18 cellular contexts compared by ENCODE assay signal in the genomic region with DNA sequence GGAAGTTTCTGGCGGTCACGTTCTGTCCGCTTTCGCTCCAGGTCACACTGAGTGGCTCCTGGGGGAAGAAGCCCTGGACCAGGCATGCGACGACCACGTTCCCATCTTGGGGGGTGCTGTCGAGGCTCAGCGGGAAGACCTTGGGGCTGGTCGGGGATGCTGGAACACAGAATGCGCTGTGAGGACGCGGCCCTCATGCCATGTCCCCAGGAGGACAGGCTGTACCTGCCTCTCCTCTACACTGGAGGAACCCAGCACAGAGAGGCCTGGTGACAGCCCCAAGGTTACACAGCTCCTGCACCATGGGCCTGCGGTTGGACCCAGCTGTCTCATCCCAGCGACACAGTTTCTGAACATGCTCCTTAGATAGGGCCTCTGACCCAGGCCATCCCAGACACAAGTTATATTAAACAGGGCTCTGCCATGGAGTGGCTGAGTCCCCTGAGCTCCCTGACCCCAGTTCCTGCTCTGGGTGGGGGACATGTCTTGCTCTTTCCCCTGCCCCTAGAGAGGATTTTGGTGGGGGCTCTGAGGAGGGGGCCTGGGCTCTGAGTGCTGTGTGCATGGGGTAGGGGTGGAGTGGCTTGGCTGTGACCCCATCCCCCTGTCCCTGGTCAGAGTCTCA.
"Had no signal": no experiment of that assay in that cellular context is flagged by ENCODE, and none has a peak within 500 bp of the region (broad histone marks: within the 10 kb centered on the region; RNA-seq: fewer than 3 reads in every experiment).

No MANE protein-coding gene starts in this region.

- H3K27ac Mint-ChIP-seq: activated CD4-positive, alpha-beta memory T cell treated with anti-CD3 and anti-CD28 coated beads for 36 hours; activated CD8-positive, alpha-beta memory T cell treated with anti-CD3 and anti-CD28 coated beads, Interleukin-2, amount 10 ng/mL, durations not matched to agents 7 days and 5 days; neural progenitor cell; T-cell had no signal

- H3K4me3 Mint-ChIP-seq: activated CD4-positive, alpha-beta memory T cell treated with anti-CD3 and anti-CD28 coated beads for 36 hours; activated CD8-positive, alpha-beta memory T cell treated with anti-CD3 and anti-CD28 coated beads, Interleukin-2, amount 10 ng/mL, durations not matched to agents 7 days and 5 days; central memory CD8-positive, alpha-beta T cell; neural progenitor cell; T-cell had no signal

- FAIRE-seq: urothelium cell line had no signal

- H3K27me3 Mint-ChIP-seq: activated CD4-positive, alpha-beta memory T cell treated with anti-CD3 and anti-CD28 coated beads for 36 hours; activated CD8-positive, alpha-beta memory T cell treated with anti-CD3 and anti-CD28 coated beads, Interleukin-2, amount 10 ng/mL, durations not matched to agents 7 days and 5 days; central memory CD8-positive, alpha-beta T cell; T-cell had no signal

- H3K9me3 Mint-ChIP-seq: activated CD4-positive, alpha-beta memory T cell treated with anti-CD3 and anti-CD28 coated beads for 36 hours; activated naive CD4-positive, alpha-beta T cell treated with anti-CD3 and anti-CD28 coated beads, Interleukin-2, amount 50 U/mL, for 72 hours; central memory CD8-positive, alpha-beta T cell; T-cell had no signal

- DNase-seq: activated CD4-positive, alpha-beta memory T cell treated with anti-CD3 and anti-CD28 coated beads for 36 hours; activated CD8-positive, alpha-beta memory T cell treated with anti-CD3 and anti-CD28 coated beads, Interleukin-2, amount 10 ng/mL, durations not matched to agents 7 days and 5 days; activated effector memory CD4-positive, alpha-beta T cell treated with Interleukin-2 at 50 U/mL for 16 hours; activated T-cell treated with anti-CD3 and anti-CD28 coated beads, Interleukin-2, amount 50 U/mL, for 1 hour; amniotic stem cell; body of pancreas; dermis blood vessel endothelial cell; gastrocnemius medialis; heart right ventricle; left colon; midbrain; T-cell; T-helper 9 cell had no signal

- H3K4me1 Mint-ChIP-seq: activated CD8-positive, alpha-beta memory T cell treated with anti-CD3 and anti-CD28 coated beads, Interleukin-2, amount 10 ng/mL, durations not matched to agents 7 days and 5 days; central memory CD8-positive, alpha-beta T cell; neural progenitor cell; T-cell had no signal

- ATAC-seq: activated CD8-positive, alpha-beta memory T cell treated with anti-CD3 and anti-CD28 coated beads, Interleukin-2, amount 10 ng/mL, durations not matched to agents 7 days and 5 days; body of pancreas; gastrocnemius medialis; left colon; sciatic nerve had no signal

- H3K36me3 Mint-ChIP-seq: activated CD4-positive, alpha-beta memory T cell treated with anti-CD3 and anti-CD28 coated beads for 36 hours; activated CD8-positive, alpha-beta memory T cell treated with anti-CD3 and anti-CD28 coated beads, Interleukin-2, amount 10 ng/mL, durations not matched to agents 7 days and 5 days; activated naive CD4-positive, alpha-beta T cell treated with anti-CD3 and anti-CD28 coated beads, Interleukin-2, amount 50 U/mL, for 72 hours; neural progenitor cell; T-cell had no signal
